In genomic region chr1:89780721-89781120, GRCh38 we compare ENCODE assay signal across 8 cellular contexts. TPM values are rescaled to one million over a fixed set of nuclear protein-coding genes. Genes with fewer than 3 reads are reported as not detected.
DNase-seq lines count a peak whose midpoint lies in the region; ATAC-seq, FAIRE-seq and TF ChIP-seq lines count a peak whose summit lies in the region.

No MANE protein-coding gene starts in this region.

- peak; percentile 78 for FAIRE-seq in GM18507 (lab: Jason Lieb, UNC)

- no peak overlapping the region for H2AFZ ChIP-seq in osteoblast (ENCODE audit: low read length)

- H3K9me3 ChIP-seq in CD4-positive, CD25-positive, alpha-beta regulatory T cell (ENCODE audit: control insufficient read depth in 2 of 2, low read length in 2 of 2) = no peaks in the 10 kb centered on the region
- H3K9me3 ChIP-seq in osteoblast (ENCODE audit: low read depth, low read length) = no peaks in the 10 kb centered on the region

- H3K4me1 ChIP-seq in CD4-positive, CD25-positive, alpha-beta regulatory T cell (ENCODE audit: control insufficient read depth, insufficient read depth, low read length, poor library complexity, severe bottlenecking) = peaks cover 14% of the 10 kb centered on the region
- no peaks in the 10 kb centered on the region for H3K4me1 ChIP-seq in osteoblast (ENCODE audit: insufficient read depth, low read length)

- peaks cover 21 to 25% (median 25%) of the 10 kb centered on the region in 4 donors for H3K4me1 Mint-ChIP-seq in CD4-positive, CD25-positive, alpha-beta regulatory T cell

- no peaks in the 10 kb centered on the region for H3K36me3 Mint-ChIP-seq in CD4-positive, CD25-positive, alpha-beta regulatory T cell

- no peaks in the 10 kb centered on the region for H3K27me3 ChIP-seq in CD4-positive, CD25-positive, alpha-beta regulatory T cell (ENCODE audit: control insufficient read depth, insufficient read depth, low read length)
- H3K27me3 ChIP-seq in osteoblast (ENCODE audit: insufficient read depth, low read length) = peaks cover 3% of the 10 kb centered on the region

- no peak overlapping the region for H3K4me3 Mint-ChIP-seq in CD4-positive, CD25-positive, alpha-beta regulatory T cell

- no peaks in the 10 kb centered on the region for H3K36me3 ChIP-seq in CD4-positive, CD25-positive, alpha-beta regulatory T cell (ENCODE audit: control insufficient read depth, insufficient read depth, low read length)
- no peaks in the 10 kb centered on the region for H3K36me3 ChIP-seq in osteoblast (ENCODE audit: insufficient read depth, low read length)

- peaks cover 0 to 1% (median 0%) of the 10 kb centered on the region in 7 donors for H3K9me3 Mint-ChIP-seq in CD4-positive, CD25-positive, alpha-beta regulatory T cell

- no peak overlapping the region for H3K27ac Mint-ChIP-seq in CD4-positive, CD25-positive, alpha-beta regulatory T cell

- no peaks in the 10 kb centered on the region for H3K27me3 Mint-ChIP-seq in CD4-positive, CD25-positive, alpha-beta regulatory T cell

- WGBS in lower leg skin, 2 donors = 60 to 74% methylated on average over 2 of the region's 2 CpGs

- H3K27ac ChIP-seq in CD4-positive, CD25-positive, alpha-beta regulatory T cell (ENCODE audit: insufficient read depth, low read length, poor library complexity, severe bottlenecking) = no peak overlapping the region
- H3K27ac ChIP-seq in osteoblast (ENCODE audit: low read depth, low read length) = no peak overlapping the region

- TF ChIP-seq POLR2A in lower leg skin (IDR thresholded peaks at IDR 0.05) = no peak

- no peaks in the 10 kb centered on the region for H4K20me1 ChIP-seq in osteoblast (ENCODE audit: insufficient read depth, low read length)

- no peaks in the 10 kb centered on the region for H3K79me2 ChIP-seq in osteoblast (ENCODE audit: insufficient read depth, low read length)

- peak in 2 of 3 donors; percentile 43 to 59 for DNase-seq in CD4-positive, CD25-positive, alpha-beta regulatory T cell
- DNase-seq in GM18507 (ENCODE audit: extremely low spot score, insufficient read length, low read depth) = no peak
- DNase-seq in NCI-H526 treated with DMSO at 0.1 percent for 48 hours (lab: John Stamatoyannopoulos, UW) = peak; percentile 50
- peak; percentile 52 to 65 for DNase-seq in cardiac fibroblast (ENCODE audit: low read depth in 2 of 2)
- DNase-seq in osteoblast (ENCODE audit: insufficient read length, low spot score, missing footprints) = no peak
- DNase-seq in lower leg skin (ENCODE audit: low spot score in 2 of 2) = no peak
- no peak for DNase-seq in effector CD8-positive, alpha-beta T cell (lab: John Stamatoyannopoulos, UW)

- intact Hi-C loops in lower leg skin (cut with DNase I; ENCODE audit: low total_unique reads) = no loop called here

- H3K4me3 ChIP-seq in CD4-positive, CD25-positive, alpha-beta regulatory T cell (ENCODE audit: low read depth, low read length) = no peak overlapping the region
- H3K4me3 ChIP-seq in cardiac fibroblast (replicated peaks in 1 of 2; ENCODE audit: low read depth in 2 of 2, low read length in 2 of 2) = no peak overlapping the region
- H3K4me3 ChIP-seq in osteoblast (ENCODE audit: insufficient read depth, low read length) = no peak overlapping the region
- H3K4me3 ChIP-seq in lower leg skin (ENCODE audit: low read depth, poor library complexity, severe bottlenecking) = no peak overlapping the region

- peak; percentile 13 for TF ChIP-seq CTCF in cardiac fibroblast (IDR thresholded peaks at IDR 0.05; ENCODE audit: low read depth, low read length)
- TF ChIP-seq CTCF in osteoblast (IDR thresholded peaks at IDR 0.05; ENCODE audit: extremely low read depth, low read depth, low read length) = peak; percentile 56
- no peak for TF ChIP-seq CTCF in lower leg skin (IDR thresholded peaks at IDR 0.05)

- no peak overlapping the region for H3K4me2 ChIP-seq in osteoblast (ENCODE audit: insufficient read depth, low read length)

- peak; percentile 60 to 68 for ATAC-seq in CD4-positive, CD25-positive, alpha-beta regulatory T cell (ENCODE audit: low read depth in 2 of 2)
- ATAC-seq in GM21360 (IDR thresholded peaks at IDR 0.05; ENCODE audit: unreplicated experiment) = no peak

RNA-seq across cellular contexts. Expression of gene LRRC8D, which starts 40.1 kb away (rescaled TPM):
- 23.6 TPM for total RNA-seq in CD4-positive, CD25-positive, alpha-beta regulatory T cell
- 10 to 100 TPM; 45.4 to 69.0 (median 56.8) TPM for polyA plus RNA-seq in CD4-positive, CD25-positive, alpha-beta regulatory T cell
- 23.6 and 30.4 TPM in 2 replicates for total RNA-seq in osteoblast
- 10 to 100 TPM; 14.4 to 17.7 (median 15.7) TPM for total RNA-seq in lower leg skin

Comparison
In these comparisons a context has a peak if more than half of its experiments do, and no peak if none do; other contexts are left out.
1. DNase-seq: peak in CD4-positive, CD25-positive, alpha-beta regulatory T cell (2 of 3), NCI-H526 treated with DMSO at 0.1 percent for 48 hours (single experiment) and cardiac fibroblast (2 of 2); none in GM18507 (single experiment), osteoblast (single experiment), lower leg skin (0 of 2) and effector CD8-positive, alpha-beta T cell (single experiment).
2. CTCF ChIP-seq: peak in cardiac fibroblast (single experiment) and osteoblast (single experiment); none in lower leg skin (0 of 3).